33 cellular contexts compared by ENCODE assay signal in the genomic region with DNA sequence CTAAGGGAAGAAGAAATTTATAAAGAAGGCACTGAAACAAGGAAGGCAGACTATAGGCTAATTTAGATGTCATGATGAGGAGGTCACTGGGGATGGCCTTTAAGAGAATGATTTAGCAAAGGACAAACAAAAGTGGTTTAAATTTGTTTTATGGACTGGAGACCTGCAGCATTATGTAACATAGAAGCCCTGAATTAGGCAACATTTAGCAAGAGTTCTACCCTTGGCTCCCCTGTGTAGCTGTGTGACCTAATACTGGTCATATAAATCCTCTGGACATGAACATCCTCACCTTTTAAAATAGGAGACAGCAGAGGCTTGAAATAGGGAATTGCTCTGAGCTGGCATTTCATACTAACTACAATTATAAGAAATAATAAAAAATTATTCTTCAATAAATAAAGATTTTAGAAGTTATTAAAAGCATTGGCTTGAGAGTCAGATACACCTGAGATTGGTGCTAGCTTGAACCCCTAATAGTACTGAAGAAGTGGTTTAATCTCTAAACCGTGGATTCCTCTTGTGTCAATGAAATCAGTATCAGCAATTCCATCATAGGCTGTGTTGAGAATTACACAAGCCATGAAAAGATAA. TPM values are rescaled to one million over a fixed set of nuclear protein-coding genes. Genes with fewer than 3 reads are reported as not detected.
"Had no signal": no experiment of that assay in that cellular context is flagged by ENCODE, and none has a peak within 500 bp of the region (broad histone marks: within the 10 kb centered on the region; RNA-seq: fewer than 3 reads in every experiment).

No MANE protein-coding gene starts in this region.

- H3K4me3 Mint-ChIP-seq: immature natural killer cell; mesothelial cell of epicardium; naive B cell; nephron; neural progenitor cell; stimulated activated effector memory CD8-positive, alpha-beta T cell treated with anti-CD3 and anti-CD28 coated beads, Interleukin-12 subunit alpha, Interleukin-12 subunit beta, amount 100 ng/mL, for 72 hours had no signal

- H3K27ac ChIP-seq: coronary artery, esophagus muscularis mucosa, foreskin keratinocyte, heart right ventricle, neural progenitor cell, parathyroid adenoma, right atrium auricular region, sigmoid colon, testis, tibial artery, upper lobe of left lung had no signal

- H3K4me3 ChIP-seq: coronary artery, esophagus muscularis mucosa, heart right ventricle, mucosa of descending colon, neural progenitor cell, right atrium auricular region, sigmoid colon, testis, tibial artery, upper lobe of left lung, uterus had no signal

- H3K9me3 Mint-ChIP-seq: immature natural killer cell; mesothelial cell of epicardium; naive B cell; nephron; neural progenitor cell; stimulated activated effector memory CD8-positive, alpha-beta T cell treated with anti-CD3 and anti-CD28 coated beads, Interleukin-12 subunit alpha, Interleukin-12 subunit beta, amount 100 ng/mL, for 72 hours had no signal

- H3K27me3 Mint-ChIP-seq: naive B cell had no signal

- H3K9ac ChIP-seq: neural progenitor cell, parathyroid adenoma had no signal

- H3K79me2 ChIP-seq: parathyroid adenoma had no signal

- H2AFZ ChIP-seq: neural progenitor cell, parathyroid adenoma had no signal

- FAIRE-seq: endothelial cell of umbilical vein had no signal

- H3K4me1 Mint-ChIP-seq: immature natural killer cell; naive B cell; stimulated activated effector memory CD8-positive, alpha-beta T cell treated with anti-CD3 and anti-CD28 coated beads, Interleukin-12 subunit alpha, Interleukin-12 subunit beta, amount 100 ng/mL, for 72 hours had no signal

- H3K27me3 ChIP-seq: esophagus muscularis mucosa, foreskin keratinocyte, heart right ventricle, neural progenitor cell, right atrium auricular region, sigmoid colon, testis, tibial artery, upper lobe of left lung, uterus had no signal

- H3K27ac Mint-ChIP-seq: immature natural killer cell; mesothelial cell of epicardium; neural progenitor cell; progenitor cell of endocrine pancreas; stimulated activated effector memory CD8-positive, alpha-beta T cell treated with anti-CD3 and anti-CD28 coated beads, Interleukin-12 subunit alpha, Interleukin-12 subunit beta, amount 100 ng/mL, for 72 hours had no signal

- ATAC-seq: foreskin keratinocyte; heart right ventricle; mucosa of descending colon; stimulated activated effector memory CD8-positive, alpha-beta T cell treated with anti-CD3 and anti-CD28 coated beads, Interleukin-12 subunit alpha, Interleukin-12 subunit beta, amount 100 ng/mL, for 72 hours; stimulated activated naive CD8-positive, alpha-beta T cell treated with anti-CD3 and anti-CD28 coated beads, Interleukin-15, Interleukin-2, amounts not matched to agents 100 U/mL and 50 U/mL, for 24 hours had no signal

- H3K4me2 ChIP-seq: neural progenitor cell had no signal

- H3K9me3 ChIP-seq: esophagus muscularis mucosa, heart right ventricle, mucosa of descending colon, right atrium auricular region, sigmoid colon, testis, tibial artery, upper lobe of left lung, uterus had no signal

- H3K36me3 ChIP-seq: esophagus muscularis mucosa, heart right ventricle, neural progenitor cell, right atrium auricular region, sigmoid colon, tibial artery, upper lobe of left lung, uterus had no signal

- DNase-seq: dermis blood vessel endothelial cell; effector memory CD4-positive, alpha-beta T cell; foreskin keratinocyte; glutamatergic neuron; heart right ventricle; hypothalamus; immature natural killer cell; islet precursor cell; mesenchymal stem cell; mucosa of descending colon; naive B cell; sigmoid colon; stimulated activated CD4-positive, alpha-beta T cell treated with anti-CD3 and anti-CD28 coated beads, Interleukin-2, amount 100 ng/mL, for 24 hours; stimulated activated CD4-positive, alpha-beta T cell treated with anti-CD3 and anti-CD28 coated beads, Interleukin-4, amount 100 ng/mL, for 24 hours; stimulated activated naive CD8-positive, alpha-beta T cell treated with anti-CD3 and anti-CD28 coated beads, Interleukin-15, Interleukin-2, amounts not matched to agents 100 U/mL and 50 U/mL, for 24 hours; substantia nigra; testis; tibial artery; upper lobe of left lung; uterus had no signal

- H3K4me1 ChIP-seq: foreskin keratinocyte, parathyroid adenoma, right atrium auricular region, sigmoid colon, testis had no signal

- H3K36me3 Mint-ChIP-seq: immature natural killer cell; mesothelial cell of epicardium; neural progenitor cell; stimulated activated effector memory CD8-positive, alpha-beta T cell treated with anti-CD3 and anti-CD28 coated beads, Interleukin-12 subunit alpha, Interleukin-12 subunit beta, amount 100 ng/mL, for 72 hours had no signal

RNA-seq across cellular contexts. Expression of gene LIPJ, which starts 52.4 kb away (rescaled TPM):
- total RNA-seq: dermis blood vessel endothelial cell, epithelial cell of proximal tubule, foreskin keratinocyte, lung microvascular endothelial cell, progenitor cell of endocrine pancreas had no signal
- polyA plus RNA-seq: endothelial cell of umbilical vein, fibroblast of lung, foreskin keratinocyte had no signal
